ENCODE assay signal across 33 cellular contexts in genomic region chr1:211571998-211572397, GRCh38.
"Had no signal": no experiment of that assay in that cellular context is flagged by ENCODE, and none has a peak within 500 bp of the region (broad histone marks: within the 10 kb centered on the region; RNA-seq: fewer than 3 reads in every experiment).

No MANE protein-coding gene starts in this region.

- H3K4me1 ChIP-seq: SJSA1 had no signal

- H3K27me3 ChIP-seq: adrenal gland, Peyer's patch, SJSA1 had no signal

- H3K27ac Mint-ChIP-seq: activated CD4-positive, alpha-beta T cell treated with anti-CD3 and anti-CD28 coated beads, Interleukin-2, amount 10 ng/mL, durations not matched to agents 7 days and 5 days; activated CD8-positive, alpha-beta T cell treated with anti-CD3 and anti-CD28 coated beads, Interleukin-2, amount 10 ng/mL, durations not matched to agents 7 days and 5 days; activated naive CD4-positive, alpha-beta T cell treated with anti-CD3 and anti-CD28 coated beads for 36 hours; activated naive CD4-positive, alpha-beta T cell treated with anti-CD3 and anti-CD28 coated beads, Interleukin-2, amount 50 U/mL, for 72 hours; activated T-cell treated with anti-CD3 and anti-CD28 coated beads, Interleukin-2, amount 50 U/mL, for 24 hours; brain had no signal

- H3K9ac ChIP-seq: SK-N-SH had no signal

- H3K27ac ChIP-seq: adrenal gland, Peyer's patch, SJSA1, WERI-Rb-1 had no signal

- H3K4me3 ChIP-seq: adrenal gland, Peyer's patch, SJSA1 had no signal

- H3K9me3 ChIP-seq: adrenal gland, Peyer's patch, SJSA1, SK-N-SH had no signal

- H3K9me3 Mint-ChIP-seq: activated CD4-positive, alpha-beta T cell treated with anti-CD3 and anti-CD28 coated beads, Interleukin-2, amount 10 ng/mL, durations not matched to agents 7 days and 5 days; activated naive CD4-positive, alpha-beta T cell treated with anti-CD3 and anti-CD28 coated beads for 36 hours; activated naive CD4-positive, alpha-beta T cell treated with anti-CD3 and anti-CD28 coated beads, Interleukin-2, amount 50 U/mL, for 72 hours; activated T-cell treated with anti-CD3 and anti-CD28 coated beads, Interleukin-2, amount 50 U/mL, for 24 hours; brain had no signal

- H3K36me3 Mint-ChIP-seq: activated naive CD4-positive, alpha-beta T cell treated with anti-CD3 and anti-CD28 coated beads, Interleukin-2, amount 50 U/mL, for 72 hours had no signal

- H3K27me3 Mint-ChIP-seq: activated CD4-positive, alpha-beta T cell treated with anti-CD3 and anti-CD28 coated beads, Interleukin-2, amount 10 ng/mL, durations not matched to agents 7 days and 5 days; activated T-cell treated with anti-CD3 and anti-CD28 coated beads, Interleukin-2, amount 50 U/mL, for 24 hours had no signal

- DNase-seq: activated CD4-positive, alpha-beta T cell treated with anti-CD3 and anti-CD28 coated beads for 1 hour; activated CD4-positive, alpha-beta T cell treated with anti-CD3 and anti-CD28 coated beads, Interleukin-2, amount 10 ng/mL, durations not matched to agents 7 days and 5 days; activated CD4-positive, alpha-beta T cell treated with anti-CD3 and anti-CD28 coated beads, Interleukin-2, amount 50 U/mL, for 48 hours; activated CD4-positive, CD25-positive, alpha-beta regulatory T cell; activated CD8-positive, alpha-beta T cell treated with anti-CD3 and anti-CD28 coated beads, Interleukin-2, amount 10 ng/mL, durations not matched to agents 7 days and 5 days; activated gamma-delta T cell treated with Interleukin-2 at 50 U/mL for 16 hours; activated naive CD4-positive, alpha-beta T cell treated with anti-CD3 and anti-CD28 coated beads for 36 hours; activated T-cell treated with anti-CD3 and anti-CD28 coated beads, Interleukin-2, amount 50 U/mL, for 24 hours; adrenal gland; caudate nucleus; KG1; NCI-H1105 treated with DMSO at 0.1 percent for 48 hours; NCI-H1436; NCI-H1694; NCI-H1930; NCI-H345; NCI-H524 treated with DMSO at 0.1 percent for 48 hours; NK-92 treated with Interleukin-12 subunit alpha and Interleukin-12 subunit beta, amount 100 ng/mL, for 24 hours; PC-3; Peyer's patch; RPMI8226; SHP77 treated with DMSO at 0.1 percent for 48 hours; SK-N-SH; SW 1271; T-helper 1 cell; T-helper 2 cell; T-helper 9 cell; WERI-Rb-1 had no signal

- ATAC-seq: activated CD8-positive, alpha-beta T cell treated with anti-CD3 and anti-CD28 coated beads, Interleukin-2, amount 10 ng/mL, durations not matched to agents 7 days and 5 days; PC-3 had no signal

- H3K4me2 ChIP-seq: SK-N-SH had no signal

- H3K9me2 ChIP-seq: SK-N-SH had no signal

- H3K4me3 Mint-ChIP-seq: activated CD4-positive, alpha-beta T cell treated with anti-CD3 and anti-CD28 coated beads, Interleukin-2, amount 10 ng/mL, durations not matched to agents 7 days and 5 days; activated CD8-positive, alpha-beta T cell treated with anti-CD3 and anti-CD28 coated beads, Interleukin-2, amount 10 ng/mL, durations not matched to agents 7 days and 5 days; activated naive CD4-positive, alpha-beta T cell treated with anti-CD3 and anti-CD28 coated beads for 36 hours; activated T-cell treated with anti-CD3 and anti-CD28 coated beads, Interleukin-2, amount 50 U/mL, for 24 hours; brain had no signal

- FAIRE-seq: bronchial epithelial cell, colon had no signal
